17 cellular contexts compared by ENCODE assay signal in the genomic region with DNA sequence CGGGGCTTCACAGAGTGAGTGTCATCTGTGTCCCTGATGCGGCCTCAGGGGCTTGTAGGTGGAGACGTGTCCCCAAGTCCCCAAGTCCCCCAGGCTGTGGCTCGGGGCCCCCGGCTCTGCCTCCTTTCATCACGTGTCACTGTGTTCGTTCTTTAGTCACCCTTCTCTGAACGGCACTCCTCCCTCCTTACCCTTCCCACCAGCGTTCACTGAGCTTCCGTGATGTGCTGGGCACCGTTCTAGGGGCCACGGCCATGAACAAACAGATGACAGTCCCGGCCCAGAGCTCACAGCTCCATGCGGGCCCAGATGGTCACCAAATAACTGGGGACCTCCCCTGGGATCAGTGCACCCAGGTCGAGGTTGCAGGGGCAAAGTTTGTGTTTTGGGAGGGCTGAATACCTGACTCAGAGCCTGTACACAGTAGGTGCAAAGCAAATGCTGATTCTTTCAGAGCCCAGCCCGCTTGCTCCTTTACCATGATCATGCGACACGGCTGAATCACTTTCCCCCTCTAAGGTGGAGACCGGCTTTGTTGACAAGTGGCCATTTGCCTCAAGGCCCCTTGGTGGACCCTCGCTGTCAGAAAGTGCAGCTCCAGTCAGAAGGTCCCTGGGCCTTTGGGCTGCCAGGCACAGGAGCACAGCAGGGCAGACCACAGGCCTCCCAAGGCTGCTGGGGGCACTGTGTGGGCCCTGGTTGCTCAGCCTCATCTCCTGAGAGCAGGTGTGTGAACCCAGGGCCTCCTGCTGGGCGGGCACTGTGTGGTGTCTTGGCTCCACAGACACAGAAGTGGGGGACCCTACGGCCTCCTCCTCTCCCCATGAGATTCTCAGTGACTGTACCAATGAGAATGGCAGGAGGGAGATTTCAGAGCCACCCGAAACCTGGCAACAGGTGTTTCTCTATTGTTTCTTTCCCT.
"Had no signal": no experiment of that assay in that cellular context is flagged by ENCODE, and none has a peak within 500 bp of the region (broad histone marks: within the 10 kb centered on the region; RNA-seq: fewer than 3 reads in every experiment).

No MANE protein-coding gene starts in this region.

- H3K36me3 ChIP-seq: ovary, tibial nerve, uterus had no signal

- H3K27ac ChIP-seq: ovary, tibial nerve, uterus had no signal

- H3K27me3 ChIP-seq: ovary, tibial nerve, uterus had no signal

- H3K4me1 ChIP-seq: tibial nerve, uterus had no signal

- DNase-seq: activated CD4-positive, CD25-positive, alpha-beta regulatory T cell treated with anti-CD3 and anti-CD28 coated beads, Interleukin-2, amount 50 U/mL, for 72 hours; activated gamma-delta T cell treated with Interleukin-2 at 50 U/mL for 16 hours; activated naive CD8-positive, alpha-beta T cell treated with anti-CD3 and anti-CD28 coated beads, Interleukin-2, amount 10 ng/mL, durations not matched to agents 7 days and 5 days; activated T-cell treated with anti-CD3 and anti-CD28 coated beads, Interleukin-2, amount 50 U/mL, for 72 hours; effector memory CD8-positive, alpha-beta T cell; foreskin melanocyte; immature natural killer cell; left cardiac atrium; midbrain; ovary; stimulated activated CD4-positive, alpha-beta T cell treated with anti-CD3 and anti-CD28 coated beads, Interleukin-15, amount 100 ng/mL, for 24 hours; stimulated activated CD4-positive, alpha-beta T cell treated with anti-CD3 and anti-CD28 coated beads, Interleukin-4, amount 100 ng/mL, for 1 hour; stimulated activated naive CD4-positive, alpha-beta T cell; substantia nigra; uterus had no signal

- H3K9me3 ChIP-seq: ovary, tibial nerve, uterus had no signal

- ATAC-seq: activated T-cell treated with anti-CD3 and anti-CD28 coated beads, Interleukin-2, amount 50 U/mL, for 72 hours; effector memory CD8-positive, alpha-beta T cell; left cardiac atrium had no signal

- H3K4me3 ChIP-seq: lung, ovary, tibial nerve, uterus had no signal
